ENCODE assay signal across 1 cellular context in the genomic region with DNA sequence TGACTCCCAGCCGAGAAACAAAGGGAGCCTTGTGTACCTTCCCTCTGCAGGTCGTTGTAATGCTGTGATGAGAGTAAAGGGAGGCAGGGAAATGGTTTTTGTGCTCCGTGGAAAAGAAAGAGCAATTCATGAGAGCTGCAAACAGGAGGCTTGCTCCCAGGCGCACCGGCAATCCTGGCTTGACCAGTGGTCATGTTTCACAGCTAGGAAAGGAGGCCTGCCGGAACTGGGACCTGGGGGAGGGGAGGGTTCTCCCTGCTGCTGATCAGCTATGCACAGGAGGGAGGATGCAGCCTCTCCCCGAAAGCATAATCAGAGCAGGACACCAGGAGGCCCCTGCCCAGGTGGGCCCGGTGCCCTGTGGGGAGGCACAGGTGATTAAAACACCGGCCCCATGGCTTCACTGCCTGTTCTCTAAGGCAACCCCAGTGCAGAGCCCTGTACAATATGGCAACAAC.
A peak's percentile ranks its signal among the peaks of the same experiment; 100 is the strongest.
TF ChIP-seq lines count a peak whose summit lies in the region.

No MANE protein-coding gene starts in this region.

TF ChIP-seq in HepG2, 621 proteins besides CTCF, POLR2A, EP300 and RAD21 (continued from another document):
- TF ChIP-seq ZNF326 (CRISPR knock-in tag; IDR thresholded peaks at IDR 0.05; ENCODE audit: borderline replicate concordance) (no peak), ELF3 (CRISPR knock-in tag; IDR thresholded peaks at IDR 0.05) (peak; percentile 42; the same call in 1 of the 2 replicates), ZMYM3 (CRISPR knock-in tag; IDR thresholded peaks at IDR 0.05) (peak; percentile 45; the same call in 1 of the 2 replicates), KDM2A (CRISPR knock-in tag; IDR thresholded peaks at IDR 0.05; ENCODE audit: borderline replicate concordance, low read depth) (0 out of 2 replicates have a peak, but pooled peaks have one; percentile 51), MBD4 (IDR thresholded peaks at IDR 0.05; ENCODE audit: borderline replicate concordance, low read length) (no peak), BCL6 (CRISPR knock-in tag; IDR thresholded peaks at IDR 0.05) (0 out of 2 replicates have a peak, but pooled peaks have one; percentile 11)
- TF ChIP-seq, protein P1, sequence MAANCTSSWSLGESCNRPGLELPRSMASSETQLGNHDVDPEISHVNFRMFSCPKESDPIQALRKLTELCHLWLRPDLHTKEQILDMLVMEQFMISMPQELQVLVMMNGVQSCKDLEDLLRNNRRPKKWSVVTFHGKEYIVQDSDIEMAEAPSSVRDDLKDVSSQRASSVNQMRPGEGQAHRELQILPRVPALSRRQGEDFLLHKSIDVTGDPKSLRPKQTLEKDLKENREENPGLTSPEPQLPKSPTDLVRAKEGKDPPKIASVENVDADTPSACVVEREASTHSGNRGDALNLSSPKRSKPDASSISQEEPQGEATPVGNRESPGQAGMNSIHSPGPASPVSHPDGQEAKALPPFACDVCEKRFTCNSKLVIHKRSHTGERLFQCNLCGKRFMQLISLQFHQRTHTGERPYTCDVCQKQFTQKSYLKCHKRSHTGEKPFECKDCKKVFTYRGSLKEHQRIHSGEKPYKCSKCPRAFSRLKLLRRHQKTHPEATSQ (CRISPR knock-in tag; IDR thresholded peaks at IDR 0.05; ENCODE audit: borderline replicate concordance): no peak; the same call in 1 of the 2 replicates
